Comparison of ENCODE assay signal across 14 cellular contexts in the genomic region with DNA sequence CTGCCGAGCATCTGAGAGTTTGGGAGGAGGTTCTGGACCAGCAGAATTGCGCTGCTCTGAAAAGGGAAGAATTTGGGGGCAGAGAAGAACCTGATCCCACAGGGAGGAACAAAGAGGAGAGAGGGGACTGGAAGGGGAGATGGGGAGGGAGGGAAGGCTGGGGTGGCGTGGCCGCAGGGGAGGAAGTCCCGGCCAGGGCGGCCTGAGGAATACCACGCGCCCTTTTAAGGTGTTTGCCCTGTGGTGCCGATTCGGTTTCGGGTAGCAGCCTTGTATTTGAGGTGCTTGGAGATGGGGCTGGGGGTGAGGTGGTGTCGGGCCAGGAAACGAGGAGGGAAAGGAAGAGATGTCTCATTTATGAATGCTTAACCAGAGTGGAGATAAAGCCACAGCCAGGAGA.
"Had no signal": no experiment of that assay in that cellular context is flagged by ENCODE, and none has a peak within 500 bp of the region (broad histone marks: within the 10 kb centered on the region; RNA-seq: fewer than 3 reads in every experiment).

No MANE protein-coding gene starts in this region.

- H3K27ac Mint-ChIP-seq: immature natural killer cell, mesothelial cell of epicardium had no signal

- H3K36me3 Mint-ChIP-seq: mesothelial cell of epicardium had no signal

- ATAC-seq: activated CD4-positive, CD25-positive, alpha-beta regulatory T cell treated with anti-CD3 and anti-CD28 coated beads, Interleukin-2, amount 50 U/mL, for 24 hours; body of pancreas had no signal

- H3K4me3 ChIP-seq: body of pancreas, right atrium auricular region, stomach had no signal

- H3K4me1 Mint-ChIP-seq: central memory CD8-positive, alpha-beta T cell; immature natural killer cell had no signal

- H3K4me1 ChIP-seq: body of pancreas, right atrium auricular region, stomach, testis had no signal

- H3K9me3 ChIP-seq: body of pancreas, right atrium auricular region, stomach, testis had no signal

- H3K36me3 ChIP-seq: right atrium auricular region, stomach had no signal

- H3K4me3 Mint-ChIP-seq: central memory CD8-positive, alpha-beta T cell; immature natural killer cell; mesothelial cell of epicardium had no signal

- H3K27me3 ChIP-seq: body of pancreas, right atrium auricular region, stomach, testis had no signal

- H3K27ac ChIP-seq: body of pancreas, right atrium auricular region, stomach, testis had no signal

- DNase-seq: activated CD4-positive, alpha-beta T cell treated with anti-CD3 and anti-CD28 coated beads, Interleukin-2, amount 50 U/mL, for 4 hours; activated naive CD4-positive, alpha-beta T cell treated with anti-CD3 and anti-CD28 coated beads, Interleukin-2, amount 50 U/mL, for 16 hours; effector CD8-positive, alpha-beta T cell; foreskin fibroblast; immature natural killer cell; small intestine; stomach; T-helper 9 cell; testis had no signal

- H3K9me3 Mint-ChIP-seq: central memory CD8-positive, alpha-beta T cell; immature natural killer cell; mesothelial cell of epicardium had no signal
